Comparison of ENCODE assay signal across 12 cellular contexts in genomic region chr2:196200557-196200956, GRCh38. TPM values are rescaled to one million over a fixed set of nuclear protein-coding genes. Genes with fewer than 3 reads are reported as not detected.
DNase-seq lines count a peak whose midpoint lies in the region; ATAC-seq and TF ChIP-seq lines count a peak whose summit lies in the region.
"Had no signal": no experiment of that assay in that cellular context is flagged by ENCODE, and none has a peak within 500 bp of the region (broad histone marks: within the 10 kb centered on the region; RNA-seq: fewer than 3 reads in every experiment).

No MANE protein-coding gene starts in this region.

- no peaks in the 10 kb centered on the region for H4K20me1 ChIP-seq in OCI-LY7 (ENCODE audit: insufficient read depth, low read length)
- H4K20me1 ChIP-seq: BLaER1 had no signal

- no TSS peak for BruUV-seq in OCI-LY7 (replicated peaks; lab: Mats Ljungman, UMichigan)

- intact Hi-C loops in OCI-LY7 (cut with micrococcal nuclease; ENCODE audit: unreplicated experiment), result no loop called here
- intact Hi-C loops in transverse colon (cut with DNase I; ENCODE audit: low total_unique reads), result no loop called here

- H3K4me1 ChIP-seq in OCI-LY7 (ENCODE audit: insufficient read depth, low read length, poor library complexity, severe bottlenecking) (peaks cover 46% of the 10 kb centered on the region), transverse colon (no peaks in the 10 kb centered on the region)

- H3K9me2 ChIP-seq in OCI-LY7 (ENCODE audit: insufficient read depth, low read length), result no peaks in the 10 kb centered on the region

- WGBS in transverse colon (ENCODE audit: low coverage in 1 of 2), 2 donors, result 76 to 92% methylated on average over 2 of the region's 2 CpGs

- peak overlapping the region; percentile 62 for H3K4me2 ChIP-seq in OCI-LY7 (ENCODE audit: low read length)
- H3K4me2 ChIP-seq: BLaER1, smooth muscle cell had no signal

- TF ChIP-seq CTCF in OCI-LY7 (conservative IDR thresholded peaks at IDR 0.05; ENCODE audit: low read length) (no peak), transverse colon (IDR thresholded peaks at IDR 0.05) (no peak)

- no peak for TF ChIP-seq EP300 in transverse colon (IDR thresholded peaks at IDR 0.05; ENCODE audit: low read depth)

- H3K27me3 ChIP-seq in transverse colon, result no peaks in the 10 kb centered on the region
- H3K27me3 ChIP-seq: BLaER1, breast epithelium had no signal

- H3K4me3 ChIP-seq in OCI-LY7 (ENCODE audit: low read depth, low read length, poor library complexity, severe bottlenecking) (peak overlapping the region; percentile 42), transverse colon (no peak overlapping the region)
- H3K4me3 ChIP-seq: BLaER1, breast epithelium, SK-N-MC, smooth muscle cell had no signal

- H2AFZ ChIP-seq in OCI-LY7 (ENCODE audit: low read length), result peak overlapping the region; percentile 93

- no peak overlapping the region for H3K27ac ChIP-seq in OCI-LY7 (ENCODE audit: low read depth, low read length, poor library complexity, severe bottlenecking)
- peak overlapping the region in 3 of 4 donors; percentile 15 to 41 (median 16) for H3K27ac ChIP-seq in transverse colon
- H3K27ac ChIP-seq: BLaER1, SK-N-MC had no signal

- no peak for TF ChIP-seq POLR2A in transverse colon (IDR thresholded peaks at IDR 0.05)

- in situ Hi-C loops in transverse colon (cut with MboI; ENCODE audit: low pct_ligation_motif_present in 1 of 4, low pct_unique_long_range_greater_than_20kb in 1 of 4, low sequenced_read_pairs in 3 of 4), result no loop called here

- no peaks in the 10 kb centered on the region for H3K36me3 ChIP-seq in OCI-LY7 (ENCODE audit: insufficient read depth, low read length)
- H3K36me3 ChIP-seq in transverse colon, result no peaks in the 10 kb centered on the region
- H3K36me3 ChIP-seq: BLaER1, breast epithelium had no signal

- peak; percentile 49 for DNase-seq in stimulated activated CD4-positive, alpha-beta T cell treated with anti-CD3 and anti-CD28 coated beads, Interleukin-1b, Interleukin-23, amount 100 ng/mL, for 48 hours
- DNase-seq in stimulated activated CD4-positive, alpha-beta T cell treated with anti-CD3 and anti-CD28 coated beads, Interleukin-2, amount 100 ng/mL, for 48 hours, result no peak
- DNase-seq in OCI-LY7 (ENCODE audit: low spot score), result peak; percentile 45
- DNase-seq in transverse colon, result no peak
- no peak for DNase-seq in NCI-H2227 (lab: John Stamatoyannopoulos, UW; ENCODE audit: unreplicated experiment)
- no peak for DNase-seq in epidermal melanocyte (ENCODE audit: insufficient read length, low spot score)
- no peak for DNase-seq in activated gamma-delta T cell (lab: John Stamatoyannopoulos, UW)

- POLR2A ChIA-PET in OCI-LY7 (lab: Charles Lee), result interaction anchor here (1.0 to 4.2 kb wide), 11 partner anchors 10 to 74 kb away, joined by 3 to 26 read pairs (median 11); no protein-coding TSS in a partner anchor

- CTCF ChIA-PET in OCI-LY7 (lab: Charles Lee; ENCODE audit: unreplicated experiment), result no interaction called here

- H3K9me3 ChIP-seq in OCI-LY7 (ENCODE audit: low read length) (no peaks in the 10 kb centered on the region; the same call in 1 of the 2 replicates), transverse colon (no peaks in the 10 kb centered on the region)
- H3K9me3 ChIP-seq: BLaER1, breast epithelium had no signal

- ATAC-seq in HG02798 (IDR thresholded peaks at IDR 0.05; ENCODE audit: poor library complexity, unreplicated experiment), result peak; percentile 98

- no peaks in the 10 kb centered on the region for H3K79me2 ChIP-seq in OCI-LY7 (ENCODE audit: insufficient read depth, low read depth, low read length)

RNA-seq across cellular contexts. Expression of gene STK17B, which starts 29.2 kb away (rescaled TPM):
- 87.4 and 95.0 TPM in 2 replicates for total RNA-seq in OCI-LY7 (2014; rRNA removed; shearing (Covaris generic))
- total RNA-seq in OCI-LY7 (2022) (148 and 182 TPM in 2 replicates), transverse colon (10 to 100 TPM; 16.7 to 80.3 (median 67.3) TPM)

Comparison
In these comparisons a context has a peak if more than half of its experiments do, and no peak if none do; other contexts are left out.
1. DNase-seq: peak in stimulated activated CD4-positive, alpha-beta T cell treated with anti-CD3 and anti-CD28 coated beads, Interleukin-1b, Interleukin-23, amount 100 ng/mL, for 48 hours (single experiment) and OCI-LY7 (single experiment); none in stimulated activated CD4-positive, alpha-beta T cell treated with anti-CD3 and anti-CD28 coated beads, Interleukin-2, amount 100 ng/mL, for 48 hours (0 of 2), transverse colon (single experiment), NCI-H2227 (single experiment), epidermal melanocyte (single experiment) and activated gamma-delta T cell (single experiment).